In genomic region chr12:26226629-26227375, GRCh38 we compare ENCODE assay signal across 8 cellular contexts. TPM values are rescaled to one million over a fixed set of nuclear protein-coding genes. Genes with fewer than 3 reads are reported as not detected.
DNase-seq lines count a peak whose midpoint lies in the region; ATAC-seq, FAIRE-seq and TF ChIP-seq lines count a peak whose summit lies in the region.

No MANE protein-coding gene starts in this region.

- peak overlapping the region; percentile 7 for H3K9ac ChIP-seq in endothelial cell of umbilical vein (replicated peaks; ENCODE audit: extremely low read depth, insufficient read depth, low read length)
- H3K9ac ChIP-seq in mesenchymal stem cell (ENCODE audit: low read length) = peak overlapping the region; percentile 54

- peak overlapping the region; percentile 70 for H2BK15ac ChIP-seq in mesenchymal stem cell (ENCODE audit: low read depth, poor library complexity, severe bottlenecking)

- H3K4me3 Mint-ChIP-seq in type B pancreatic cell = peak overlapping the region; percentile 83

- H3K36me3 Mint-ChIP-seq in type B pancreatic cell = peaks cover 4% of the 10 kb centered on the region

- no peaks in the 10 kb centered on the region for H4K20me1 ChIP-seq in endothelial cell of umbilical vein (replicated peaks; ENCODE audit: control insufficient read depth, extremely low read depth, insufficient read depth, low read length)

- H4K91ac ChIP-seq in mesenchymal stem cell (ENCODE audit: low read length) = no peak overlapping the region

- no peak overlapping the region for H3K27ac ChIP-seq in endothelial cell of umbilical vein (ENCODE audit: insufficient read depth, low read depth, low read length)
- H3K27ac ChIP-seq in mesenchymal stem cell (ENCODE audit: low read length, poor library complexity, severe bottlenecking) = no peak overlapping the region

- no peaks in the 10 kb centered on the region for H3K9me1 ChIP-seq in endothelial cell of umbilical vein (replicated peaks; ENCODE audit: control insufficient read depth, extremely low read depth, insufficient read depth, low read length)

- no peaks in the 10 kb centered on the region for H3K79me2 ChIP-seq in endothelial cell of umbilical vein (ENCODE audit: control insufficient read depth, insufficient read depth, low read length)

- peaks cover 54% of the 10 kb centered on the region for H3K27me3 Mint-ChIP-seq in type B pancreatic cell

- no peak overlapping the region for H2BK120ac ChIP-seq in mesenchymal stem cell (ENCODE audit: low read depth, low read length)

- 6% methylated on average over 40 of the region's 45 CpGs for WGBS in mesenchymal stem cell

- TF ChIP-seq CTCF in endothelial cell of umbilical vein (IDR thresholded peaks at IDR 0.05; ENCODE audit: extremely low read depth in 1 of 2, insufficient read depth in 1 of 2, low read depth in 1 of 2, low read length in 2 of 2) (no peak), type B pancreatic cell (conservative IDR thresholded peaks at IDR 0.05) (no peak)

- H2AFZ ChIP-seq in endothelial cell of umbilical vein (ENCODE audit: low read depth, low read length) (peak overlapping the region; percentile 95), mesenchymal stem cell (ENCODE audit: low read depth, low read length) (peak overlapping the region; percentile 57)

- no peaks in the 10 kb centered on the region for H3K9me3 Mint-ChIP-seq in type B pancreatic cell

- intact Hi-C loops in endothelial cell of umbilical vein (cut with micrococcal nuclease) = no loop called here

- DNase-seq in DMS153 treated with DMSO at 0.1 percent for 48 hours (lab: John Stamatoyannopoulos, UW; ENCODE audit: unreplicated experiment) (peak; percentile 23), NCI-H69 (lab: John Stamatoyannopoulos, UW) (peak; percentile 68), endothelial cell of umbilical vein (ENCODE audit: low read depth, low spot score) (peak; percentile 21), mesenchymal stem cell (peak; percentile 48), type B pancreatic cell (ENCODE audit: extremely low spot score, unreplicated experiment) (peak; percentile 69), AML-193 (lab: John Stamatoyannopoulos, UW) (no peak)

- H3K18ac ChIP-seq in mesenchymal stem cell (ENCODE audit: low read depth in 1 of 2, low read length in 2 of 2) = peak overlapping the region; percentile 43 to 92

- H3K79me1 ChIP-seq in mesenchymal stem cell (replicated peaks; ENCODE audit: low read length, poor library complexity, severe bottlenecking) = no peaks in the 10 kb centered on the region

- dilution Hi-C loops in endothelial cell of umbilical vein (cut with MboI; ENCODE audit: extremely low pct_ligation_motif_present, low sequenced_read_pairs) = no loop called here

- H3K4ac ChIP-seq in mesenchymal stem cell (ENCODE audit: low read depth in 1 of 2, low read length in 2 of 2) = peak overlapping the region; percentile 20 to 68

- no peak overlapping the region for H2AK5ac ChIP-seq in mesenchymal stem cell (ENCODE audit: low read length, severe bottlenecking)

- H4K8ac ChIP-seq in mesenchymal stem cell (ENCODE audit: low read length) = peak overlapping the region; percentile 57

- BruUV-seq in endothelial cell of umbilical vein (replicated peaks; lab: Mats Ljungman, UMichigan) = no TSS peak

- H3K4me3 ChIP-seq in endothelial cell of umbilical vein (replicated peaks in 1 of 3; ENCODE audit: insufficient read depth in 1 of 3, low read depth in 1 of 3, low read length in 3 of 3) (peak overlapping the region; percentile 30 to 56 (median 51)), mesenchymal stem cell (ENCODE audit: insufficient read depth in 1 of 2, low read depth in 1 of 2, low read length in 2 of 2) (peak overlapping the region; percentile 60 to 72)

- no peaks in the 10 kb centered on the region for H3K36me3 ChIP-seq in endothelial cell of umbilical vein (ENCODE audit: control insufficient read depth in 2 of 2, extremely low read depth in 1 of 2, insufficient read depth in 2 of 2, low read length in 2 of 2)
- no peaks in the 10 kb centered on the region for H3K36me3 ChIP-seq in mesenchymal stem cell (ENCODE audit: control insufficient read depth in 1 of 2, insufficient read depth in 2 of 2, low read depth in 1 of 2, low read length in 2 of 2)

- H3K4me1 ChIP-seq in endothelial cell of umbilical vein (ENCODE audit: control insufficient read depth, extremely low read depth, insufficient read depth, low read length) (peaks cover 5% of the 10 kb centered on the region), mesenchymal stem cell (ENCODE audit: control insufficient read depth, insufficient read depth, low read depth, low read length) (peaks cover 8% of the 10 kb centered on the region)

- TF ChIP-seq POLR2A in endothelial cell of umbilical vein (IDR thresholded peaks at IDR 0.05; ENCODE audit: low read depth, low read length) = no peak

- CTCF ChIA-PET in endothelial cell of umbilical vein (lab: Charles Lee) = interaction anchor here (1.0 to 1.2 kb wide), 2 partner anchors 30 to 48 kb away, joined by 3 read pairs; no protein-coding TSS in a partner anchor

- peak overlapping the region in 1 of 2 experiments; percentile 86 for H2BK12ac ChIP-seq in mesenchymal stem cell (ENCODE audit: low read length in 2 of 2)

- H3K27ac Mint-ChIP-seq in type B pancreatic cell = peak overlapping the region; percentile 66

- no peak overlapping the region for H2BK5ac ChIP-seq in mesenchymal stem cell (ENCODE audit: low read depth, low read length, poor library complexity, severe bottlenecking)

- H3K23ac ChIP-seq in mesenchymal stem cell (ENCODE audit: low read length in 2 of 2) = peak overlapping the region in 1 of 2 experiments; percentile 97

- peaks cover 8% of the 10 kb centered on the region for H3K4me1 Mint-ChIP-seq in type B pancreatic cell (ENCODE audit: unreplicated experiment)

- H3K14ac ChIP-seq in mesenchymal stem cell (ENCODE audit: low read length in 2 of 2) = peak overlapping the region in 1 of 2 experiments; percentile 90

- H3K9me3 ChIP-seq in endothelial cell of umbilical vein (replicated peaks; ENCODE audit: control insufficient read depth, insufficient read depth, low read length) (no peaks in the 10 kb centered on the region), mesenchymal stem cell (ENCODE audit: control insufficient read depth, low read length) (no peaks in the 10 kb centered on the region)

- H3K4me2 ChIP-seq in endothelial cell of umbilical vein (ENCODE audit: insufficient read depth, low read length) (peak overlapping the region; percentile 87), mesenchymal stem cell (ENCODE audit: low read length, poor library complexity, severe bottlenecking) (peak overlapping the region; percentile 97)

- FAIRE-seq in endothelial cell of umbilical vein (lab: Jason Lieb, UNC) = no peak

- ATAC-seq in HG02840 (IDR thresholded peaks at IDR 0.05; ENCODE audit: low FRiP score, unreplicated experiment) (no peak), GM19397 (IDR thresholded peaks at IDR 0.05; ENCODE audit: unreplicated experiment) (no peak)

- H3K27me3 ChIP-seq in endothelial cell of umbilical vein (ENCODE audit: control insufficient read depth in 2 of 2, insufficient read depth in 2 of 2, low read length in 2 of 2) (peaks cover 0 to 7% of the 10 kb centered on the region in 2 experiments), mesenchymal stem cell (ENCODE audit: control insufficient read depth in 1 of 2, insufficient read depth in 1 of 2, low read length in 2 of 2) (no peaks in the 10 kb centered on the region)

- POLR2A ChIA-PET in endothelial cell of umbilical vein (lab: Charles Lee) = no interaction called here

TF ChIP-seq in endothelial cell of umbilical vein, 7 proteins besides CTCF, POLR2A, EP300 and RAD21:
- peak; percentile 40 for TF ChIP-seq EZH2 (IDR thresholded peaks at IDR 0.05; ENCODE audit: borderline replicate concordance, low read depth, low read length, severe bottlenecking)
- no peak for TF ChIP-seq MAX (IDR thresholded peaks at IDR 0.05; ENCODE audit: insufficient read depth, insufficient read length)

RNA-seq across cellular contexts. Expression of gene SSPN, which starts 31.4 kb away (rescaled TPM):
- 0.65 and 2.1 TPM in 2 replicates for total RNA-seq in endothelial cell of umbilical vein
- 0.75 and 1.3 TPM in 2 replicates for polyA plus RNA-seq in endothelial cell of umbilical vein
- polyA plus RNA-seq in endothelial cell of umbilical vein (2011; cell fraction: cytosol; rRNA removed) = 0.34 and 0.66 TPM in 2 replicates
- 0.13 and 0.38 TPM in 2 replicates for polyA plus RNA-seq in endothelial cell of umbilical vein (2011; cell fraction: nucleus; rRNA removed)
- 0.82 and 1.4 TPM in 2 replicates for polyA plus RNA-seq in endothelial cell of umbilical vein (2012)
- 2.7 and 9.9 TPM in 2 replicates for polyA minus RNA-seq in endothelial cell of umbilical vein
- not detected for polyA minus RNA-seq in endothelial cell of umbilical vein (2011; cell fraction: cytosol; rRNA and poly(A)+ RNA removed)
- 0.24 and 0.48 TPM in 2 replicates for polyA minus RNA-seq in endothelial cell of umbilical vein (2011; cell fraction: nucleus; rRNA and poly(A)+ RNA removed)
- 8.3 TPM for polyA plus RNA-seq in mesenchymal stem cell (2013, experiment 1 of 2)
- 7.6 TPM for polyA plus RNA-seq in mesenchymal stem cell (2013, experiment 2 of 2)
- 2.9 and 11.3 TPM in 2 replicates for total RNA-seq in type B pancreatic cell (ENCODE audit: low replicate concordance)

Comparison
In these comparisons a context has a peak if more than half of its experiments do, and no peak if none do; other contexts are left out.
1. DNase-seq: peak in DMS153 treated with DMSO at 0.1 percent for 48 hours (single experiment), NCI-H69 (single experiment), endothelial cell of umbilical vein (single experiment), mesenchymal stem cell (single experiment) and type B pancreatic cell (single experiment); none in AML-193 (0 of 2).